Comparison of ENCODE assay signal across 1 cellular context in the genomic region with DNA sequence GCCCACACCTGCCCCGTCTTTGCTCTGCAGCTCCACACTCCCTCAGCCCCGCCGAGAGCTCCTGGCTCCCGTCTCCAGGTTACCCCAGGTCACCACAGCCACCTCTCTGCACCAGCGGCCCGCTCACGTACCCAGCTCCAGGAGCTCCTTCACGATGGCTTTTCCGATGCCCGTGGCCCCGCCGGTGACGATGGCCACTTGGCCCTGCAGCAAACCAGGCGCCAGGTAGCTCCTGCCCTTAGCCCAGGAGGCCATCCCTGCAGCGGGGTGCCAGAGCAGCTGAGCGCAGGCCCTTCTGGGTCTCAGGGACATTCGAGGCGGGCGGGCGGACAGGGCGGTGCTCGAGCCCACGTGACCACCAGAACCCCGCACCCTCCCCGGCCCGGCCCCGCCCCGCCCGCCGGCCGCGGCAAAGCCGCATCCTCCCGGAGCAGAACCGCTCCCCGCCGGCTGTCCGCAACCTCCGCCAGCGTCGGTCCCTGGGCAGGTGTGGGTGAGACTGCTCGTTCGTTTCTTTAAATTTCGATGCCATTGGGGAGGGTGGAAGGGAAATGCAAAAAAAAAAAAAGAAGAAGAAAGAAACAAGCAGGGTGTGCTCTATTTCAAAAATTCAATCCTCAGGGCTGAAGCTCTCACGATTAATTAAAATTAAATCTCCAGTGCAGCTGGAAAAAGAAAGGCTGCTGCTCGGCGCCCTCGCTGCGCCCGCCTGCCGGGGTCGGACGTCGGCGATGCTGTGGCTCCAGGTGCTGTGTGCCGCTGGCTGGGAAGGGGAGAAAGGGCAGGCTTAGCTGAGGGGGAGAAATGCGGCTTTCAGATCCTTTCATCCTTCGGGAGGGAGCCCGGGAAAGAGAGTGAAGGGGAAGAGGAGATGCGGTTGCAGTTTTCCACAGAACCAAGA.
TF ChIP-seq lines count a peak whose summit lies in the region.

A gene (minus strand): TSS at position 323 of the 901 bp plus-strand sequence. CDS start 68 bp downstream, at position 255.
A gene with protein sequence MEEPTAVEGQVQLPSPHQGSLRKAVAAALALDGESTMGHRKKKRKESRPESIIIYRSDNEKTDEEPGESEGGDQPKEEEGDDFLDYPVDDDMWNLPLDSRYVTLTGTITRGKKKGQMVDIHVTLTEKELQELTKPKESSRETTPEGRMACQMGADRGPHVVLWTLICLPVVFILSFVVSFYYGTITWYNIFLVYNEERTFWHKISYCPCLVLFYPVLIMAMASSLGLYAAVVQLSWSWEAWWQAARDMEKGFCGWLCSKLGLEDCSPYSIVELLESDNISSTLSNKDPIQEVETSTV (plus strand): TSS at position 433 of the 901 bp plus-strand sequence. CDS start 14,045 bp downstream, outside the sequence.

TF ChIP-seq in HepG2, 621 proteins besides CTCF, POLR2A, EP300 and RAD21 (continued from another document and continues in another):
- TF ChIP-seq, protein P1, sequence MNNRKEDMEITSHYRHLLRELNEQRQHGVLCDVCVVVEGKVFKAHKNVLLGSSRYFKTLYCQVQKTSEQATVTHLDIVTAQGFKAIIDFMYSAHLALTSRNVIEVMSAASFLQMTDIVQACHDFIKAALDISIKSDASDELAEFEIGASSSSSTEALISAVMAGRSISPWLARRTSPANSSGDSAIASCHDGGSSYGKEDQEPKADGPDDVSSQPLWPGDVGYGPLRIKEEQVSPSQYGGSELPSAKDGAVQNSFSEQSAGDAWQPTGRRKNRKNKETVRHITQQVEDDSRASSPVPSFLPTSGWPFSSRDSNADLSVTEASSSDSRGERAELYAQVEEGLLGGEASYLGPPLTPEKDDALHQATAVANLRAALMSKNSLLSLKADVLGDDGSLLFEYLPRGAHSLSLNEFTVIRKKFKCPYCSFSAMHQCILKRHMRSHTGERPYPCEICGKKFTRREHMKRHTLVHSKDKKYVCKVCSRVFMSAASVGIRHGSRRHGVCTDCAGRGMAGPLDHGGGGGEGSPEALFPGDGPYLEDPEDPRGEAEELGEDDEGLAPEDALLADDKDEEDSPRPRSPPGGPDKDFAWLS (CRISPR knock-in tag; IDR thresholded peaks at IDR 0.05; ENCODE audit: borderline replicate concordance): peak; percentile 28; the same call in 1 of the 2 replicates
- TF ChIP-seq, protein P2, sequence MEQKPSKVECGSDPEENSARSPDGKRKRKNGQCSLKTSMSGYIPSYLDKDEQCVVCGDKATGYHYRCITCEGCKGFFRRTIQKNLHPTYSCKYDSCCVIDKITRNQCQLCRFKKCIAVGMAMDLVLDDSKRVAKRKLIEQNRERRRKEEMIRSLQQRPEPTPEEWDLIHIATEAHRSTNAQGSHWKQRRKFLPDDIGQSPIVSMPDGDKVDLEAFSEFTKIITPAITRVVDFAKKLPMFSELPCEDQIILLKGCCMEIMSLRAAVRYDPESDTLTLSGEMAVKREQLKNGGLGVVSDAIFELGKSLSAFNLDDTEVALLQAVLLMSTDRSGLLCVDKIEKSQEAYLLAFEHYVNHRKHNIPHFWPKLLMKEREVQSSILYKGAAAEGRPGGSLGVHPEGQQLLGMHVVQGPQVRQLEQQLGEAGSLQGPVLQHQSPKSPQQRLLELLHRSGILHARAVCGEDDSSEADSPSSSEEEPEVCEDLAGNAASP (CRISPR knock-in tag; IDR thresholded peaks at IDR 0.05; ENCODE audit: borderline replicate concordance): peak; percentile 98
- TF ChIP-seq RXRB (CRISPR knock-in tag; IDR thresholded peaks at IDR 0.05; ENCODE audit: borderline replicate concordance) (peak; percentile 93), ZNF761 (CRISPR knock-in tag; conservative IDR thresholded peaks at IDR 0.05) (peak; percentile 64), FLYWCH1 (CRISPR knock-in tag; IDR thresholded peaks at IDR 0.05) (no peak), CHD4 (IDR thresholded peaks at IDR 0.05; ENCODE audit: borderline replicate concordance, low read length) (no peak), NFYB (CRISPR knock-in tag; IDR thresholded peaks at IDR 0.05) (peak; percentile 36; the same call in 1 of the 2 replicates), ZNF616 (CRISPR knock-in tag; IDR thresholded peaks at IDR 0.05; ENCODE audit: low read depth) (peak; percentile 85; the same call in 1 of the 2 replicates), HNF4A (CRISPR knock-in tag; IDR thresholded peaks at IDR 0.05) (peak; percentile 48; the same call in 1 of the 2 replicates), ISX (CRISPR knock-in tag; conservative IDR thresholded peaks at IDR 0.05) (peak; percentile 78; the same call in 1 of the 2 replicates), ZNF7 (CRISPR knock-in tag; IDR thresholded peaks at IDR 0.05) (no peak), PRMT3 (CRISPR knock-in tag; IDR thresholded peaks at IDR 0.05; ENCODE audit: borderline replicate concordance, low read depth) (peak; percentile 60; the same call in 1 of the 2 replicates), TP53 (CRISPR knock-in tag; conservative IDR thresholded peaks at IDR 0.05) (no peak), ZNF570 (CRISPR knock-in tag; IDR thresholded peaks at IDR 0.05; ENCODE audit: borderline replicate concordance) (no peak), NFIB (CRISPR knock-in tag; IDR thresholded peaks at IDR 0.05; ENCODE audit: borderline replicate concordance) (no peak), ZKSCAN1 (IDR thresholded peaks at IDR 0.05; ENCODE audit: low read length) (no peak), SUZ12 (IDR thresholded peaks at IDR 0.05; ENCODE audit: low read depth, low read length) (no peak), ZNF556 (CRISPR knock-in tag; IDR thresholded peaks at IDR 0.05; ENCODE audit: borderline replicate concordance) (peak; percentile 97), ZNF484 (CRISPR knock-in tag; IDR thresholded peaks at IDR 0.05; ENCODE audit: borderline replicate concordance, low read depth) (0 out of 2 replicates have a peak, but pooled peaks have one; percentile 83), IRX3 (CRISPR knock-in tag; IDR thresholded peaks at IDR 0.05; ENCODE audit: borderline replicate concordance, low read depth) (peak; percentile 93; the same call in 1 of the 2 replicates), ZNF567 (CRISPR knock-in tag; IDR thresholded peaks at IDR 0.05; ENCODE audit: borderline replicate concordance) (peak; percentile 95), SYNCRIP (IDR thresholded peaks at IDR 0.05; ENCODE audit: insufficient read depth, low read depth, low read length) (no peak), SALL2 (CRISPR knock-in tag; IDR thresholded peaks at IDR 0.05) (peak; percentile 53; the same call in 1 of the 2 replicates), ZNF878 (CRISPR knock-in tag; IDR thresholded peaks at IDR 0.05) (peak; percentile 35; the same call in 1 of the 2 replicates), TARDBP (CRISPR knock-in tag; IDR thresholded peaks at IDR 0.05) (peak; percentile 82; the same call in 1 of the 2 replicates), SIX1 (CRISPR knock-in tag; IDR thresholded peaks at IDR 0.05; ENCODE audit: borderline replicate concordance) (no peak)
- TF ChIP-seq, protein P3, sequence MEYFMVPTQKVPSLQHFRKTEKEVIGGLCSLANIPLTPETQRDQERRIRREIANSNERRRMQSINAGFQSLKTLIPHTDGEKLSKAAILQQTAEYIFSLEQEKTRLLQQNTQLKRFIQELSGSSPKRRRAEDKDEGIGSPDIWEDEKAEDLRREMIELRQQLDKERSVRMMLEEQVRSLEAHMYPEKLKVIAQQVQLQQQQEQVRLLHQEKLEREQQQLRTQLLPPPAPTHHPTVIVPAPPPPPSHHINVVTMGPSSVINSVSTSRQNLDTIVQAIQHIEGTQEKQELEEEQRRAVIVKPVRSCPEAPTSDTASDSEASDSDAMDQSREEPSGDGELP (IDR thresholded peaks at IDR 0.05; ENCODE audit: borderline replicate concordance, low read depth): peak; percentile 96; the same call in 1 of the 2 replicates
- TF ChIP-seq, protein P4, sequence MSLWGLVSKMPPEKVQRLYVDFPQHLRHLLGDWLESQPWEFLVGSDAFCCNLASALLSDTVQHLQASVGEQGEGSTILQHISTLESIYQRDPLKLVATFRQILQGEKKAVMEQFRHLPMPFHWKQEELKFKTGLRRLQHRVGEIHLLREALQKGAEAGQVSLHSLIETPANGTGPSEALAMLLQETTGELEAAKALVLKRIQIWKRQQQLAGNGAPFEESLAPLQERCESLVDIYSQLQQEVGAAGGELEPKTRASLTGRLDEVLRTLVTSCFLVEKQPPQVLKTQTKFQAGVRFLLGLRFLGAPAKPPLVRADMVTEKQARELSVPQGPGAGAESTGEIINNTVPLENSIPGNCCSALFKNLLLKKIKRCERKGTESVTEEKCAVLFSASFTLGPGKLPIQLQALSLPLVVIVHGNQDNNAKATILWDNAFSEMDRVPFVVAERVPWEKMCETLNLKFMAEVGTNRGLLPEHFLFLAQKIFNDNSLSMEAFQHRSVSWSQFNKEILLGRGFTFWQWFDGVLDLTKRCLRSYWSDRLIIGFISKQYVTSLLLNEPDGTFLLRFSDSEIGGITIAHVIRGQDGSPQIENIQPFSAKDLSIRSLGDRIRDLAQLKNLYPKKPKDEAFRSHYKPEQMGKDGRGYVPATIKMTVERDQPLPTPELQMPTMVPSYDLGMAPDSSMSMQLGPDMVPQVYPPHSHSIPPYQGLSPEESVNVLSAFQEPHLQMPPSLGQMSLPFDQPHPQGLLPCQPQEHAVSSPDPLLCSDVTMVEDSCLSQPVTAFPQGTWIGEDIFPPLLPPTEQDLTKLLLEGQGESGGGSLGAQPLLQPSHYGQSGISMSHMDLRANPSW (CRISPR knock-in tag; IDR thresholded peaks at IDR 0.05; ENCODE audit: borderline replicate concordance): no peak; the same call in 1 of the 2 replicates
- TF ChIP-seq, protein P5, sequence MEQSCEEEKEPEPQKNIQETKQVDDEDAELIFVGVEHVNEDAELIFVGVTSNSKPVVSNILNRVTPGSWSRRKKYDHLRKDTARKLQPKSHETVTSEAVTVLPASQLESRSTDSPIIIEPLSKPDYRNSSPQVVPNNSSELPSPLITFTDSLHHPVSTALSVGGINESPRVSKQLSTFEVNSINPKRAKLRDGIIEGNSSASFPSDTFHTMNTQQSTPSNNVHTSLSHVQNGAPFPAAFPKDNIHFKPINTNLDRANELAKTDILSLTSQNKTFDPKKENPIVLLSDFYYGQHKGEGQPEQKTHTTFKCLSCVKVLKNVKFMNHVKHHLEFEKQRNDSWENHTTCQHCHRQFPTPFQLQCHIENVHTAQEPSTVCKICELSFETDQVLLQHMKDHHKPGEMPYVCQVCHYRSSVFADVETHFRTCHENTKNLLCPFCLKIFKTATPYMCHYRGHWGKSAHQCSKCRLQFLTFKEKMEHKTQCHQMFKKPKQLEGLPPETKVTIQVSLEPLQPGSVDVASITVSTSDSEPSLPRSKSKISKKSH (CRISPR knock-in tag; IDR thresholded peaks at IDR 0.05; ENCODE audit: borderline replicate concordance): peak; percentile 93; the same call in 1 of the 2 replicates
- TF ChIP-seq, protein P6, sequence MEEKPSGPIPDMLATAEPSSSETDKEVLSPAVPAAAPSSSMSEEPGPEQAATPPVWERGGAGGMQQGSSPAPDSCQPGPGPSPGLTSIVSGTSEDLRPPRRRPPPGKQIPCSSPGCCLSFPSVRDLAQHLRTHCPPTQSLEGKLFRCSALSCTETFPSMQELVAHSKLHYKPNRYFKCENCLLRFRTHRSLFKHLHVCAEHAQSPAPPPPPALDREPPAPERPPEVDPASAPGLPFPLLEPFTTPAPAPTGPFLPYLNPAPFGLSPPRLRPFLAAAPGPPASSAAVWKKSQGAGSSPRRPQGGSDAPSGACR (CRISPR knock-in tag; IDR thresholded peaks at IDR 0.05): peak; percentile 90
- TF ChIP-seq, protein P7, sequence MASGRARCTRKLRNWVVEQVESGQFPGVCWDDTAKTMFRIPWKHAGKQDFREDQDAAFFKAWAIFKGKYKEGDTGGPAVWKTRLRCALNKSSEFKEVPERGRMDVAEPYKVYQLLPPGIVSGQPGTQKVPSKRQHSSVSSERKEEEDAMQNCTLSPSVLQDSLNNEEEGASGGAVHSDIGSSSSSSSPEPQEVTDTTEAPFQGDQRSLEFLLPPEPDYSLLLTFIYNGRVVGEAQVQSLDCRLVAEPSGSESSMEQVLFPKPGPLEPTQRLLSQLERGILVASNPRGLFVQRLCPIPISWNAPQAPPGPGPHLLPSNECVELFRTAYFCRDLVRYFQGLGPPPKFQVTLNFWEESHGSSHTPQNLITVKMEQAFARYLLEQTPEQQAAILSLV (CRISPR knock-in tag; IDR thresholded peaks at IDR 0.05; ENCODE audit: borderline replicate concordance): peak; percentile 90
- TF ChIP-seq, protein P8, sequence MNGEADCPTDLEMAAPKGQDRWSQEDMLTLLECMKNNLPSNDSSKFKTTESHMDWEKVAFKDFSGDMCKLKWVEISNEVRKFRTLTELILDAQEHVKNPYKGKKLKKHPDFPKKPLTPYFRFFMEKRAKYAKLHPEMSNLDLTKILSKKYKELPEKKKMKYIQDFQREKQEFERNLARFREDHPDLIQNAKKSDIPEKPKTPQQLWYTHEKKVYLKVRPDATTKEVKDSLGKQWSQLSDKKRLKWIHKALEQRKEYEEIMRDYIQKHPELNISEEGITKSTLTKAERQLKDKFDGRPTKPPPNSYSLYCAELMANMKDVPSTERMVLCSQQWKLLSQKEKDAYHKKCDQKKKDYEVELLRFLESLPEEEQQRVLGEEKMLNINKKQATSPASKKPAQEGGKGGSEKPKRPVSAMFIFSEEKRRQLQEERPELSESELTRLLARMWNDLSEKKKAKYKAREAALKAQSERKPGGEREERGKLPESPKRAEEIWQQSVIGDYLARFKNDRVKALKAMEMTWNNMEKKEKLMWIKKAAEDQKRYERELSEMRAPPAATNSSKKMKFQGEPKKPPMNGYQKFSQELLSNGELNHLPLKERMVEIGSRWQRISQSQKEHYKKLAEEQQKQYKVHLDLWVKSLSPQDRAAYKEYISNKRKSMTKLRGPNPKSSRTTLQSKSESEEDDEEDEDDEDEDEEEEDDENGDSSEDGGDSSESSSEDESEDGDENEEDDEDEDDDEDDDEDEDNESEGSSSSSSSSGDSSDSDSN (CRISPR knock-in tag; IDR thresholded peaks at IDR 0.05): peak; percentile 97
- TF ChIP-seq, protein P9, sequence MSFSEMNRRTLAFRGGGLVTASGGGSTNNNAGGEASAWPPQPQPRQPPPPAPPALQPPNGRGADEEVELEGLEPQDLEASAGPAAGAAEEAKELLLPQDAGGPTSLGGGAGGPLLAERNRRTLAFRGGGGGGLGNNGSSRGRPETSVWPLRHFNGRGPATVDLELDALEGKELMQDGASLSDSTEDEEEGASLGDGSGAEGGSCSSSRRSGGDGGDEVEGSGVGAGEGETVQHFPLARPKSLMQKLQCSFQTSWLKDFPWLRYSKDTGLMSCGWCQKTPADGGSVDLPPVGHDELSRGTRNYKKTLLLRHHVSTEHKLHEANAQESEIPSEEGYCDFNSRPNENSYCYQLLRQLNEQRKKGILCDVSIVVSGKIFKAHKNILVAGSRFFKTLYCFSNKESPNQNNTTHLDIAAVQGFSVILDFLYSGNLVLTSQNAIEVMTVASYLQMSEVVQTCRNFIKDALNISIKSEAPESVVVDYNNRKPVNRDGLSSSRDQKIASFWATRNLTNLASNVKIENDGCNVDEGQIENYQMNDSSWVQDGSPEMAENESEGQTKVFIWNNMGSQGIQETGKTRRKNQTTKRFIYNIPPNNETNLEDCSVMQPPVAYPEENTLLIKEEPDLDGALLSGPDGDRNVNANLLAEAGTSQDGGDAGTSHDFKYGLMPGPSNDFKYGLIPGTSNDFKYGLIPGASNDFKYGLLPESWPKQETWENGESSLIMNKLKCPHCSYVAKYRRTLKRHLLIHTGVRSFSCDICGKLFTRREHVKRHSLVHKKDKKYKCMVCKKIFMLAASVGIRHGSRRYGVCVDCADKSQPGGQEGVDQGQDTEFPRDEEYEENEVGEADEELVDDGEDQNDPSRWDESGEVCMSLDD (CRISPR knock-in tag; IDR thresholded peaks at IDR 0.05; ENCODE audit: borderline replicate concordance): no peak
